ENCODE assay signal across 21 cellular contexts in the genomic region with DNA sequence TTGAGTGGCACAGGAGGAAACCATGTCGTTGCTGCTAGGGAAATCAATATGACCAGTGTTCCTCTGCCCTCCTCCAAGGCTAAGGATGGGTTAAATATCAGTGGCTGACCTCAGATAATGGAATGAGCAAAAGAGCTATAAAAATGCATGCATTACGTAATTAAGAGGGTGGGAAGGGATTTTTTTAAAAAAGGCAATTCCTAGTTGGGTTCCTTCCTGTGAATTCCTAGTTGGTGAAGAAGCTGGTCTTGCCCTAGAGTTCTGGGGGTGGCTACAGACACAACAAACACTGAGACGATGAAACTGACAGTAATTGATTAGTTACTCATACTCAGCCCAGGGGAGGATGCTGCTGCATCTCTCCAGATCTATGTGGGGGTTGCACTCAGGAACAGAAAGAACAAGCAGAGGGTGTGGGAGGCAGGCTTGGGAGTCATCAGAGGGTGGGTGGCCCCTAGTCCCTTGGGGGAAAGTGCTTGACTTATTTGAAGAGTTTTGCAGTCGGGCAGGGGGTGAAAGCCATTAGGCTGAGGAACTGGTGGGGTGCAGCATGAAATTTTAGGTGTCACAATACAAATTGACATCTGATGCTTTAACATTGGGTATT.
"Had no signal": no experiment of that assay in that cellular context is flagged by ENCODE, and none has a peak within 500 bp of the region (broad histone marks: within the 10 kb centered on the region; RNA-seq: fewer than 3 reads in every experiment).

No MANE protein-coding gene starts in this region.

- DNase-seq: activated B cell treated with CpG ODN at 0.5 μM for 24 hours; activated CD4-positive, alpha-beta T cell treated with anti-CD3 and anti-CD28 coated beads for 1 hour; activated CD4-positive, alpha-beta T cell treated with anti-CD3 and anti-CD28 coated beads, Interleukin-2, amount 10 ng/mL, durations not matched to agents 24 days and 14 days; activated CD4-positive, alpha-beta T cell treated with anti-CD3 and anti-CD28 coated beads, Interleukin-2, amount 50 U/mL, for 48 hours; activated CD8-positive, alpha-beta memory T cell treated with anti-CD3 and anti-CD28 coated beads, Interleukin-2, amount 10 ng/mL, durations not matched to agents 7 days and 5 days; activated effector memory CD4-positive, alpha-beta T cell treated with anti-CD3 and anti-CD28 coated beads, Interleukin-2, amount 50 U/mL, for 16 hours; activated naive CD4-positive, alpha-beta T cell treated with Interleukin-2 at 50 U/mL for 16 hours; activated naive CD8-positive, alpha-beta T cell treated with anti-CD3 and anti-CD28 coated beads, Interleukin-2, amount 50 U/mL, for 24 hours; activated T-cell treated with anti-CD3 and anti-CD28 coated beads, Interleukin-2, amount 50 U/mL, for 4 hours; amniotic stem cell; MM.1S; NCI-H1105 treated with DMSO at 0.1 percent for 48 hours; NCI-H1436 treated with DMSO at 0.1 percent for 48 hours; NCI-H187; NCI-H2081; NCI-H510A treated with DMSO at 0.1 percent for 48 hours; NCI-H69; NK-92 treated with Interleukin-12 subunit alpha and Interleukin-12 subunit beta, amount 100 ng/mL, for 24 hours; SHP77 treated with DMSO at 0.1 percent for 48 hours had no signal

- H3K4me3 ChIP-seq: ascending aorta had no signal

- H3K27ac ChIP-seq: ascending aorta had no signal

- H3K36me3 ChIP-seq: ascending aorta had no signal

- H3K9me3 ChIP-seq: ascending aorta had no signal

- H3K27me3 ChIP-seq: ascending aorta had no signal

- ATAC-seq: activated CD8-positive, alpha-beta memory T cell treated with anti-CD3 and anti-CD28 coated beads, Interleukin-2, amount 10 ng/mL, durations not matched to agents 7 days and 5 days; activated naive CD4-positive, alpha-beta T cell treated with anti-CD3 and anti-CD28 coated beads, Interleukin-2, amount 50 U/mL, for 72 hours; activated naive CD8-positive, alpha-beta T cell treated with anti-CD3 and anti-CD28 coated beads, Interleukin-2, amount 50 U/mL, for 24 hours; activated T-cell treated with anti-CD3 and anti-CD28 coated beads, Interleukin-2, amount 50 U/mL, for 4 hours had no signal

- H3K4me1 ChIP-seq: ascending aorta had no signal
